ENCODE assay signal across 12 cellular contexts in genomic region chr14:102370305-102370809, GRCh38. TPM values are rescaled to one million over a fixed set of nuclear protein-coding genes. Genes with fewer than 3 reads are reported as not detected.
A peak's percentile ranks its signal among the peaks of the same experiment; 100 is the strongest.
DNase-seq lines count a peak whose midpoint lies in the region; ATAC-seq, FAIRE-seq and TF ChIP-seq lines count a peak whose summit lies in the region.
"Had no signal": no experiment of that assay in that cellular context is flagged by ENCODE, and none has a peak within 500 bp of the region (broad histone marks: within the 10 kb centered on the region; RNA-seq: fewer than 3 reads in every experiment).

No MANE protein-coding gene starts in this region.

- peaks cover 7% of the 10 kb centered on the region for H3K79me1 ChIP-seq in H1 (ENCODE audit: low read depth, low read length)
- peaks cover 2% of the 10 kb centered on the region for H3K79me1 ChIP-seq in mesendoderm (ENCODE audit: low read length)

- H3K23ac ChIP-seq in H1 (ENCODE audit: insufficient read length) (no peak overlapping the region), mesendoderm (ENCODE audit: low read length) (no peak overlapping the region)

- H3K4me1 ChIP-seq in OCI-LY3 (ENCODE audit: low read length), result peaks cover 35% of the 10 kb centered on the region
- H3K4me1 ChIP-seq in H1 (replicated peaks in 1 of 4; ENCODE audit: control insufficient read depth in 3 of 4, insufficient read depth in 4 of 4, low read length in 3 of 4), result no peaks in the 10 kb centered on the region
- no peaks in the 10 kb centered on the region for H3K4me1 ChIP-seq in mesendoderm (ENCODE audit: control insufficient read depth, low read depth, low read length)

- TF ChIP-seq RAD21 in H1 (IDR thresholded peaks at IDR 0.05 in 1 of 2, conservative IDR thresholded peaks at IDR 0.05 in 1 of 2; ENCODE audit: low read depth in 2 of 2, low read length in 2 of 2), result no peak

- H3K56ac ChIP-seq in H1 (replicated peaks; ENCODE audit: insufficient read length, low read depth, low read length) (no peak overlapping the region), mesendoderm (ENCODE audit: low read length) (no peak overlapping the region)

- no peak for FAIRE-seq in H1 (lab: Jason Lieb, UNC)

- H3K23me2 ChIP-seq in H1 (ENCODE audit: low read depth, low read length), result no peaks in the 10 kb centered on the region

- H2BK12ac ChIP-seq in H1 (ENCODE audit: low read depth, low read length), result no peak overlapping the region

- peak overlapping the region; percentile 26; the same call in 1 of the 2 replicates for H2BK5ac ChIP-seq in H1 (ENCODE audit: low read depth, low read length)
- H2BK5ac ChIP-seq in mesendoderm (ENCODE audit: low read length), result no peak overlapping the region

- POLR2A ChIA-PET in H1 (lab: Charles Lee; ENCODE audit: partially characterized antibody), result no interaction called here

- H3K9ac ChIP-seq in OCI-LY3 (ENCODE audit: low read length) (peak overlapping the region; percentile 38), H1 (replicated peaks in 1 of 4; ENCODE audit: extremely low read depth in 1 of 4, low read depth in 3 of 4, low read length in 3 of 4) (no peak overlapping the region; a peak in 1 of 7 replicates), mesendoderm (ENCODE audit: low read length) (no peak overlapping the region)

- no peak for TF ChIP-seq CTCF in GM06990 (IDR thresholded peaks at IDR 0.05; ENCODE audit: insufficient read depth, low read length, poor library complexity, severe bottlenecking)
- no peak for TF ChIP-seq CTCF in OCI-LY3 (IDR thresholded peaks at IDR 0.05; ENCODE audit: low read depth, low read length)
- TF ChIP-seq CTCF in H1 (IDR thresholded peaks at IDR 0.05; ENCODE audit: control extremely low read depth in 1 of 3, insufficient read depth in 1 of 3, low read depth in 1 of 3, low read length in 3 of 3), result no peak

- H4K8ac ChIP-seq in H1 (ENCODE audit: extremely low read depth, insufficient read depth, low read length) (no peak overlapping the region; the same call in 1 of the 2 replicates), mesendoderm (ENCODE audit: low read depth, low read length) (no peak overlapping the region)

- ATAC-seq in left colon (no peak), GM18505 (IDR thresholded peaks at IDR 0.05; ENCODE audit: unreplicated experiment) (no peak)
- no peak for ATAC-seq in stimulated activated naive CD8-positive, alpha-beta T cell treated with anti-CD3 and anti-CD28 coated beads, Interleukin-15, Interleukin-2, amounts not matched to agents 100 U/mL and 50 U/mL, for 24 hours
- ATAC-seq: CD8-positive, alpha-beta T cell; stimulated activated naive CD8-positive, alpha-beta T cell treated with anti-CD3 and anti-CD28 coated beads, Interleukin-15, amount 100 ng/mL, for 72 hours had no signal

- H4K5ac ChIP-seq in H1 (ENCODE audit: insufficient read length, low read depth, low read length) (no peak overlapping the region), mesendoderm (ENCODE audit: low read length) (no peak overlapping the region)

- H2AFZ ChIP-seq in OCI-LY3 (ENCODE audit: low read depth, low read length) (peak overlapping the region; percentile 54; the same call in 1 of the 2 replicates), H1 (ENCODE audit: low read length) (no peak overlapping the region)

- H4K20me1 ChIP-seq in OCI-LY3 (ENCODE audit: insufficient read depth, low read length), result no peaks in the 10 kb centered on the region
- H4K20me1 ChIP-seq in H1 (replicated peaks in 1 of 2; ENCODE audit: control insufficient read depth in 1 of 2, insufficient read depth in 2 of 2, low read length in 2 of 2), result peaks cover 0 to 3% of the 10 kb centered on the region in 2 experiments

- H3K79me2 ChIP-seq in OCI-LY3 (ENCODE audit: low read length) (peaks cover 15% of the 10 kb centered on the region; the same call in 1 of the 2 replicates), H1 (ENCODE audit: control insufficient read depth in 1 of 2, insufficient read depth in 2 of 2, low read length in 2 of 2) (peaks cover 0 to 23% of the 10 kb centered on the region in 2 experiments; a peak in 3 of 4 replicates), mesendoderm (ENCODE audit: control insufficient read depth, insufficient read depth, low read length) (no peaks in the 10 kb centered on the region)

- no peak overlapping the region for H2BK120ac ChIP-seq in H1 (replicated peaks; ENCODE audit: low read depth, low read length)
- H2BK120ac ChIP-seq in mesendoderm (ENCODE audit: low read depth, low read length), result no peak overlapping the region

- no peak overlapping the region for H4K91ac ChIP-seq in H1 (replicated peaks; ENCODE audit: insufficient read length, low read length)

- no peak overlapping the region for H3K4me3 ChIP-seq in GM06990 (replicated peaks; ENCODE audit: low read depth, low read length)
- H3K4me3 ChIP-seq in OCI-LY3 (ENCODE audit: low read length), result peak overlapping the region; percentile 4
- H3K4me3 ChIP-seq in H1 (ENCODE audit: extremely low read depth in 1 of 4, insufficient read depth in 2 of 4, low read depth in 3 of 4, low read length in 4 of 4), result no peak overlapping the region
- no peak overlapping the region for H3K4me3 ChIP-seq in mesendoderm (ENCODE audit: low read length)
- no peak overlapping the region for H3K4me3 ChIP-seq in MG63

- H3K4me2 ChIP-seq in OCI-LY3 (ENCODE audit: low read length) (peak overlapping the region; percentile 46), H1 (ENCODE audit: insufficient read depth in 1 of 2, low read depth in 2 of 2, low read length in 2 of 2) (no peak overlapping the region), mesendoderm (ENCODE audit: low read length) (no peak overlapping the region)

- H3K36me3 ChIP-seq in GM06990 (ENCODE audit: control insufficient read depth, insufficient read depth, low read length) (no peaks in the 10 kb centered on the region), OCI-LY3 (replicated peaks; ENCODE audit: low read depth, low read length) (no peaks in the 10 kb centered on the region), H1 (ENCODE audit: control insufficient read depth in 2 of 4, insufficient read depth in 4 of 4, low read length in 3 of 4) (no peaks in the 10 kb centered on the region), mesendoderm (ENCODE audit: control insufficient read depth, insufficient read depth, low read length) (no peaks in the 10 kb centered on the region), MG63 (no peaks in the 10 kb centered on the region)

- no peak for TF ChIP-seq EP300 in H1 (IDR thresholded peaks at IDR 0.05; ENCODE audit: borderline replicate concordance in 1 of 2, low read depth in 2 of 2, low read length in 2 of 2)

- DNase-seq in GM06990 (ENCODE audit: extremely low read depth, insufficient read length) (peak; percentile 38), H1 (ENCODE audit: low read depth in 1 of 2, low spot score in 2 of 2) (no peak), mesendoderm (peak; percentile 85), left colon (no peak), MG63 (no peak)
- DNase-seq in stimulated activated naive CD8-positive, alpha-beta T cell treated with anti-CD3 and anti-CD28 coated beads, Interleukin-15, Interleukin-2, amounts not matched to agents 100 U/mL and 50 U/mL, for 24 hours, result no peak
- DNase-seq: CD8-positive, alpha-beta T cell; hippocampal formation; NK-92 treated with Interleukin-12 subunit alpha and Interleukin-12 subunit beta, amount 100 ng/mL, for 24 hours; stimulated activated naive CD8-positive, alpha-beta T cell treated with anti-CD3 and anti-CD28 coated beads, Interleukin-15, amount 100 ng/mL, for 72 hours had no signal

- no peak for TF ChIP-seq POLR2A in H1 (IDR thresholded peaks at IDR 0.05; ENCODE audit: control extremely low read depth in 1 of 2, low read depth in 2 of 2, low read length in 2 of 2)
- TF ChIP-seq POLR2A in GM18505 (IDR thresholded peaks at IDR 0.05; ENCODE audit: borderline replicate concordance, extremely low read depth, insufficient read depth, insufficient read length), result no peak

- H2BK20ac ChIP-seq in H1 (ENCODE audit: low read length), result no peak overlapping the region

- peak overlapping the region; percentile 94 for H3K4ac ChIP-seq in H1 (replicated peaks; ENCODE audit: insufficient read length, low read depth, low read length)
- H3K4ac ChIP-seq in mesendoderm (ENCODE audit: low read depth, low read length), result no peak overlapping the region

- H3K27me3 ChIP-seq in GM06990 (replicated peaks; ENCODE audit: control insufficient read depth, insufficient read depth, low read length) (no peaks in the 10 kb centered on the region), OCI-LY3 (ENCODE audit: low read depth, low read length) (no peaks in the 10 kb centered on the region), H1 (replicated peaks in 1 of 4; ENCODE audit: control insufficient read depth in 3 of 4, extremely low read depth in 1 of 4, insufficient read depth in 3 of 4, low read length in 3 of 4) (no peaks in the 10 kb centered on the region), mesendoderm (ENCODE audit: insufficient read depth, low read length, poor library complexity) (no peaks in the 10 kb centered on the region), MG63 (no peaks in the 10 kb centered on the region)

- 95% methylated on average over 11 of the region's 11 CpGs; no CpG with 5 or more reads in 1 of the 2 experiments for WGBS in H1 (ENCODE audit: extremely low coverage in 1 of 2, insufficient coverage in 1 of 2, insufficient read length in 1 of 2, insufficient replicate concordance in 2 of 2, low coverage in 1 of 2, low lambda C conversion rate in 2 of 2, missing lambda C conversion rate in 1 of 2), 2 experiments
- WGBS in mesendoderm (ENCODE audit: extremely low coverage, insufficient coverage, low lambda C conversion rate), result no CpG with 5 or more reads among the region's 11 CpGs

- no peak overlapping the region for H3K14ac ChIP-seq in H1 (ENCODE audit: insufficient read length)

- H3K18ac ChIP-seq in H1 (ENCODE audit: extremely low read depth, low read length) (no peak overlapping the region), mesendoderm (ENCODE audit: low read length) (no peak overlapping the region)

- peak overlapping the region; percentile 29 for H3K27ac ChIP-seq in OCI-LY3 (ENCODE audit: low read length)
- no peak overlapping the region for H3K27ac ChIP-seq in H1 (ENCODE audit: low read depth, low read length)
- no peak overlapping the region for H3K27ac ChIP-seq in mesendoderm (ENCODE audit: low read depth, low read length)

- intact Hi-C loops in left colon (cut with DNase I, micrococcal nuclease), result no loop called here

- H3K9me3 ChIP-seq in OCI-LY3 (ENCODE audit: insufficient read depth, low read length) (no peaks in the 10 kb centered on the region), H1 (ENCODE audit: insufficient read depth in 2 of 2, low read depth in 1 of 2, low read length in 1 of 2) (no peaks in the 10 kb centered on the region), MG63 (no peaks in the 10 kb centered on the region)

- H2AK5ac ChIP-seq in H1 (ENCODE audit: low read depth, low read length) (peak overlapping the region; percentile 39; the same call in 1 of the 2 replicates), mesendoderm (ENCODE audit: low read length) (no peak overlapping the region)

- 0 out of 2 replicates have a peak overlapping the region, but pooled peaks have one; percentile 92 for H2BK15ac ChIP-seq in H1 (ENCODE audit: low read length)
- H2BK15ac ChIP-seq in mesendoderm (replicated peaks; ENCODE audit: low read depth), result no peak overlapping the region

- CTCF ChIA-PET in H1 (lab: Charles Lee; ENCODE audit: partially characterized antibody), result interaction anchor here (0.6 to 1.5 kb wide), 6 partner anchors 11 to 321 kb away, joined by 3 read pairs; no protein-coding TSS in a partner anchor

RNA-seq across cellular contexts. Expression of gene TECPR2, which starts 7.6 kb away (rescaled TPM):
- 19.4 and 23.2 TPM in 2 replicates for total RNA-seq in H1 (2021; fragmentation: NEBNext Ultra II Directional; extraction: Animal tissue kit (Norgen Biotek cat#: 25700))
- 6.8 and 9.2 TPM in 2 replicates for polyA plus RNA-seq in H1 (2011; rRNA removed)
- polyA plus RNA-seq in H1 (2011; cell fraction: cytosol; rRNA removed), result 11.0 TPM
- 11.4 TPM for polyA plus RNA-seq in H1 (2011; cell fraction: nucleus; rRNA removed)
- polyA plus RNA-seq in H1 (2012, experiment 1 of 2), result 7.6 to 8.8 TPM (median 8.3 TPM) in 4 replicates
- 4.4 TPM for polyA plus RNA-seq in H1 (2012, experiment 2 of 2)
- 8.5 TPM for polyA plus RNA-seq in H1 (2013, experiment 1 of 2)
- polyA plus RNA-seq in H1 (2013, experiment 2 of 2), result 6.4 TPM
- polyA minus RNA-seq in H1 (2011; rRNA and poly(A)+ RNA removed), result 17.1 and 21.0 TPM in 2 replicates
- 10.2 TPM for polyA minus RNA-seq in H1 (2011; cell fraction: cytosol; rRNA and poly(A)+ RNA removed)
- 14.1 TPM for polyA minus RNA-seq in H1 (2011; cell fraction: nucleus; rRNA and poly(A)+ RNA removed)
- 4.2 TPM for polyA plus RNA-seq in mesendoderm (2013, experiment 1 of 2)
- polyA plus RNA-seq in mesendoderm (2013, experiment 2 of 2), result 4.9 TPM
- 10 to 100 TPM; 17.1 to 20.5 TPM for total RNA-seq in left colon
- 1.6 and 5.1 TPM in 2 replicates for total RNA-seq in MG63 (2014; rRNA removed; shearing (Covaris generic); ENCODE audit: low replicate concordance)

RNA-seq across cellular contexts. Expression of gene CINP, which starts 7.7 kb away (rescaled TPM):
- 47.8 and 53.2 TPM in 2 replicates for total RNA-seq in H1 (2021; fragmentation: NEBNext Ultra II Directional; extraction: Animal tissue kit (Norgen Biotek cat#: 25700))
- polyA plus RNA-seq in H1 (2011; rRNA removed), result 51.6 and 59.9 TPM in 2 replicates
- polyA plus RNA-seq in H1 (2011; cell fraction: cytosol; rRNA removed), result 51.3 TPM
- polyA plus RNA-seq in H1 (2011; cell fraction: nucleus; rRNA removed), result 31.1 TPM
- polyA plus RNA-seq in H1 (2012, experiment 1 of 2), result 34.7 to 41.9 TPM (median 36.2 TPM) in 4 replicates
- 40.1 TPM for polyA plus RNA-seq in H1 (2012, experiment 2 of 2)
- polyA plus RNA-seq in H1 (2013, experiment 1 of 2), result 34.2 TPM
- polyA plus RNA-seq in H1 (2013, experiment 2 of 2), result 35.7 TPM
- polyA minus RNA-seq in H1 (2011; rRNA and poly(A)+ RNA removed), result 21.3 and 34.7 TPM in 2 replicates
- polyA minus RNA-seq in H1 (2011; cell fraction: cytosol; rRNA and poly(A)+ RNA removed), result 15.2 TPM
- polyA minus RNA-seq in H1 (2011; cell fraction: nucleus; rRNA and poly(A)+ RNA removed), result 16.9 TPM
- polyA plus RNA-seq in mesendoderm (2013, experiment 1 of 2), result 35.2 TPM
- 34.8 TPM for polyA plus RNA-seq in mesendoderm (2013, experiment 2 of 2)
- total RNA-seq in left colon, result 10 to 100 TPM; 27.0 to 27.9 TPM
- 57.7 and 68.8 TPM in 2 replicates for total RNA-seq in MG63 (2014; rRNA removed; shearing (Covaris generic); ENCODE audit: low replicate concordance)

RNA-seq across cellular contexts. Expression of gene ZNF839, which starts 50.8 kb away (rescaled TPM):
- total RNA-seq in H1 (2021; fragmentation: NEBNext Ultra II Directional; extraction: Animal tissue kit (Norgen Biotek cat#: 25700)), result 8.3 and 9.4 TPM in 2 replicates
- 8.1 and 10.0 TPM in 2 replicates for polyA plus RNA-seq in H1 (2011; rRNA removed)
- 12.1 TPM for polyA plus RNA-seq in H1 (2011; cell fraction: cytosol; rRNA removed)
- polyA plus RNA-seq in H1 (2011; cell fraction: nucleus; rRNA removed), result 16.8 TPM
- 7.1 to 9.9 TPM (median 8.8 TPM) in 4 replicates for polyA plus RNA-seq in H1 (2012, experiment 1 of 2)
- polyA plus RNA-seq in H1 (2012, experiment 2 of 2), result 3.8 TPM
- polyA plus RNA-seq in H1 (2013, experiment 1 of 2), result 7.7 TPM
- 6.8 TPM for polyA plus RNA-seq in H1 (2013, experiment 2 of 2)
- 6.6 and 7.8 TPM in 2 replicates for polyA minus RNA-seq in H1 (2011; rRNA and poly(A)+ RNA removed)
- polyA minus RNA-seq in H1 (2011; cell fraction: cytosol; rRNA and poly(A)+ RNA removed), result 6.6 TPM
- 15.0 TPM for polyA minus RNA-seq in H1 (2011; cell fraction: nucleus; rRNA and poly(A)+ RNA removed)
- polyA plus RNA-seq in mesendoderm (2013, experiment 1 of 2), result 5.3 TPM
- polyA plus RNA-seq in mesendoderm (2013, experiment 2 of 2), result 5.9 TPM
- total RNA-seq in left colon, result 10 to 100 TPM in 1 of 2 donors, 1 to 10 TPM in 1; 8.5 to 11.4 TPM
- 4.4 and 4.8 TPM in 2 replicates for total RNA-seq in MG63 (2014; rRNA removed; shearing (Covaris generic); ENCODE audit: low replicate concordance)

Comparison
In these comparisons a context has a peak if more than half of its experiments do, and no peak if none do; other contexts are left out.
1. DNase-seq: peak in GM06990 (single experiment) and mesendoderm (single experiment); none in H1 (0 of 2), left colon (0 of 2), stimulated activated naive CD8-positive, alpha-beta T cell treated with anti-CD3 and anti-CD28 coated beads, Interleukin-15, Interleukin-2, amounts not matched to agents 100 U/mL and 50 U/mL, for 24 hours (single experiment) and MG63 (single experiment).